Comparison of ENCODE assay signal across 21 cellular contexts in genomic region chr18:76388261-76388660, GRCh38.
DNase-seq lines count a peak whose midpoint lies in the region; ATAC-seq and TF ChIP-seq lines count a peak whose summit lies in the region.
"Had no signal": no experiment of that assay in that cellular context is flagged by ENCODE, and none has a peak within 500 bp of the region (broad histone marks: within the 10 kb centered on the region; RNA-seq: fewer than 3 reads in every experiment).

No MANE protein-coding gene starts in this region.

- DNase-seq in NCI-H748 (lab: John Stamatoyannopoulos, UW; ENCODE audit: unreplicated experiment) (peak; percentile 25), NCI-H748 treated with DMSO at 0.1 percent for 48 hours (lab: John Stamatoyannopoulos, UW) (no peak), DND-41 (no peak), glutamatergic neuron (no peak), NAMALWA (ENCODE audit: low spot score) (no peak), NCI-H2029 treated with DMSO at 0.1 percent for 48 hours (lab: John Stamatoyannopoulos, UW) (no peak), cerebellar nuclear complex (lab: John Stamatoyannopoulos, UW) (no peak)
- DNase-seq in stimulated activated naive B cell treated with anti-CD40 and anti-IgM and Interleukin-4, amounts not matched to agents 10 μg/mL and 1 μg/mL and 100 μg/mL, for 72 hours: no peak
- DNase-seq: ACHN; CD8-positive, alpha-beta T cell; DMS53; EL; GF-D8; Karpas-422; MV-4-11; NCI-H1417; NCI-H1694 treated with DMSO at 0.1 percent for 48 hours; NCI-H69; SIG-M5 had no signal

- H2AFZ ChIP-seq in DND-41 (ENCODE audit: low read depth, low read length): no peak overlapping the region

- H3K27me3 ChIP-seq in DND-41 (ENCODE audit: insufficient read depth, low read length, poor library complexity): no peaks in the 10 kb centered on the region
- H3K27me3 ChIP-seq: BLaER1 had no signal

- peaks cover 4% of the 10 kb centered on the region for H3K36me3 Mint-ChIP-seq in glutamatergic neuron (ENCODE audit: unreplicated experiment)
- peaks cover 21 to 36% of the 10 kb centered on the region in 2 donors for H3K36me3 Mint-ChIP-seq in stimulated activated naive B cell treated with anti-CD40 and anti-IgM and Interleukin-4, amounts not matched to agents 10 μg/mL and 1 μg/mL and 100 μg/mL, for 72 hours
- H3K36me3 Mint-ChIP-seq: CD8-positive, alpha-beta T cell had no signal

- H3K27ac Mint-ChIP-seq in glutamatergic neuron (ENCODE audit: unreplicated experiment): peak overlapping the region; percentile 57
- H3K27ac Mint-ChIP-seq in stimulated activated naive B cell treated with anti-CD40 and anti-IgM and Interleukin-4, amounts not matched to agents 10 μg/mL and 1 μg/mL and 100 μg/mL, for 72 hours: peak overlapping the region; percentile 51
- H3K27ac Mint-ChIP-seq: CD8-positive, alpha-beta T cell had no signal

- TF ChIP-seq CTCF in DND-41 (IDR thresholded peaks at IDR 0.05; ENCODE audit: borderline replicate concordance, extremely low read depth, low read length, poor library complexity, severe bottlenecking) (no peak), glutamatergic neuron (IDR thresholded peaks at IDR 0.05; ENCODE audit: partially characterized antibody, unreplicated experiment) (no peak)

- peak overlapping the region; percentile 78 for H3K4me3 Mint-ChIP-seq in glutamatergic neuron (ENCODE audit: unreplicated experiment)
- no peak overlapping the region for H3K4me3 Mint-ChIP-seq in stimulated activated naive B cell treated with anti-CD40 and anti-IgM and Interleukin-4, amounts not matched to agents 10 μg/mL and 1 μg/mL and 100 μg/mL, for 72 hours
- H3K4me3 Mint-ChIP-seq: CD8-positive, alpha-beta T cell had no signal

- H3K27me3 Mint-ChIP-seq in glutamatergic neuron (ENCODE audit: unreplicated experiment): peaks cover 24% of the 10 kb centered on the region
- no peaks in the 10 kb centered on the region for H3K27me3 Mint-ChIP-seq in stimulated activated naive B cell treated with anti-CD40 and anti-IgM and Interleukin-4, amounts not matched to agents 10 μg/mL and 1 μg/mL and 100 μg/mL, for 72 hours

- peaks cover 55% of the 10 kb centered on the region for H3K4me1 Mint-ChIP-seq in glutamatergic neuron (ENCODE audit: low read depth, unreplicated experiment)
- peaks cover 41 to 61% of the 10 kb centered on the region in 2 donors for H3K4me1 Mint-ChIP-seq in stimulated activated naive B cell treated with anti-CD40 and anti-IgM and Interleukin-4, amounts not matched to agents 10 μg/mL and 1 μg/mL and 100 μg/mL, for 72 hours

- H3K9me3 ChIP-seq in DND-41 (ENCODE audit: insufficient read depth, low read length, severe bottlenecking): no peaks in the 10 kb centered on the region

- H4K20me1 ChIP-seq in DND-41 (ENCODE audit: insufficient read depth, low read length): no peaks in the 10 kb centered on the region

- H3K4me2 ChIP-seq in DND-41 (ENCODE audit: insufficient read depth, low read length): no peak overlapping the region; the same call in 1 of the 2 replicates

- H3K36me3 ChIP-seq in DND-41 (ENCODE audit: insufficient read depth, low read length): no peaks in the 10 kb centered on the region

- no peak for ATAC-seq in DND-41 (ENCODE audit: insufficient read depth, low read depth)
- no peak for ATAC-seq in stimulated activated naive B cell treated with anti-CD40 and anti-IgM and Interleukin-4, amounts not matched to agents 10 μg/mL and 1 μg/mL and 100 μg/mL, for 72 hours (replicated peaks)
- ATAC-seq: CD8-positive, alpha-beta T cell had no signal

- peaks cover 55% of the 10 kb centered on the region for H3K9me3 Mint-ChIP-seq in glutamatergic neuron (ENCODE audit: unreplicated experiment)
- peaks cover 0 to 5% of the 10 kb centered on the region in 2 donors for H3K9me3 Mint-ChIP-seq in stimulated activated naive B cell treated with anti-CD40 and anti-IgM and Interleukin-4, amounts not matched to agents 10 μg/mL and 1 μg/mL and 100 μg/mL, for 72 hours
- H3K9me3 Mint-ChIP-seq: CD8-positive, alpha-beta T cell had no signal

- H3K27ac ChIP-seq in DND-41 (ENCODE audit: low read length): peak overlapping the region; percentile 96
- H3K27ac ChIP-seq: 22Rv1, BLaER1 had no signal

- peak overlapping the region; percentile 57; the same call in 1 of the 2 replicates for H3K9ac ChIP-seq in DND-41 (ENCODE audit: low read depth, low read length)
- H3K9ac ChIP-seq: BLaER1 had no signal

- H3K4me3 ChIP-seq in DND-41 (ENCODE audit: low read depth in 1 of 2, low read length in 2 of 2): no peak overlapping the region
- H3K4me3 ChIP-seq: BLaER1 had no signal

- no peaks in the 10 kb centered on the region; the same call in 1 of the 2 replicates for H3K79me2 ChIP-seq in DND-41 (ENCODE audit: insufficient read depth, low read length)

- H3K4me1 ChIP-seq in DND-41 (ENCODE audit: insufficient read depth, low read length): peaks cover 91% of the 10 kb centered on the region
